Comparison of ENCODE assay signal across 1 cellular context in the genomic region with DNA sequence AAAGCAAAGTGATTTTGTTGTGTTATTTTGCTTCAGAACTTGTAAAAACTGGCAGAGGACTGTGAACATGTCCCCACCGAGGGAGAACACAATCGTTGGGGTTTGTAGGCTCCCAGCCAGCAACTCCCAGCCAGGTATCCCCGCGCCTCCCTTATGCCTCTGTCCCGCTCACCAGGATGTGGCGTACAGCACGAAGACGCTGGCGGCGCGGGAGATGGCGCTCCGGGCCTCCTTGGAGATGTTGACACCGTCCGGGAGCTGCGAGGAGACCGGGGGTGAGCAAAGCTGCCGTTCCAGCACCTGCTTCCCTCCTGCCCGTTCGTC.
TF ChIP-seq lines count a peak whose summit lies in the region.

No MANE protein-coding gene starts in this region.

TF ChIP-seq in H1, 55 proteins besides CTCF, POLR2A, EP300 and RAD21:
- TF ChIP-seq, protein P1, sequence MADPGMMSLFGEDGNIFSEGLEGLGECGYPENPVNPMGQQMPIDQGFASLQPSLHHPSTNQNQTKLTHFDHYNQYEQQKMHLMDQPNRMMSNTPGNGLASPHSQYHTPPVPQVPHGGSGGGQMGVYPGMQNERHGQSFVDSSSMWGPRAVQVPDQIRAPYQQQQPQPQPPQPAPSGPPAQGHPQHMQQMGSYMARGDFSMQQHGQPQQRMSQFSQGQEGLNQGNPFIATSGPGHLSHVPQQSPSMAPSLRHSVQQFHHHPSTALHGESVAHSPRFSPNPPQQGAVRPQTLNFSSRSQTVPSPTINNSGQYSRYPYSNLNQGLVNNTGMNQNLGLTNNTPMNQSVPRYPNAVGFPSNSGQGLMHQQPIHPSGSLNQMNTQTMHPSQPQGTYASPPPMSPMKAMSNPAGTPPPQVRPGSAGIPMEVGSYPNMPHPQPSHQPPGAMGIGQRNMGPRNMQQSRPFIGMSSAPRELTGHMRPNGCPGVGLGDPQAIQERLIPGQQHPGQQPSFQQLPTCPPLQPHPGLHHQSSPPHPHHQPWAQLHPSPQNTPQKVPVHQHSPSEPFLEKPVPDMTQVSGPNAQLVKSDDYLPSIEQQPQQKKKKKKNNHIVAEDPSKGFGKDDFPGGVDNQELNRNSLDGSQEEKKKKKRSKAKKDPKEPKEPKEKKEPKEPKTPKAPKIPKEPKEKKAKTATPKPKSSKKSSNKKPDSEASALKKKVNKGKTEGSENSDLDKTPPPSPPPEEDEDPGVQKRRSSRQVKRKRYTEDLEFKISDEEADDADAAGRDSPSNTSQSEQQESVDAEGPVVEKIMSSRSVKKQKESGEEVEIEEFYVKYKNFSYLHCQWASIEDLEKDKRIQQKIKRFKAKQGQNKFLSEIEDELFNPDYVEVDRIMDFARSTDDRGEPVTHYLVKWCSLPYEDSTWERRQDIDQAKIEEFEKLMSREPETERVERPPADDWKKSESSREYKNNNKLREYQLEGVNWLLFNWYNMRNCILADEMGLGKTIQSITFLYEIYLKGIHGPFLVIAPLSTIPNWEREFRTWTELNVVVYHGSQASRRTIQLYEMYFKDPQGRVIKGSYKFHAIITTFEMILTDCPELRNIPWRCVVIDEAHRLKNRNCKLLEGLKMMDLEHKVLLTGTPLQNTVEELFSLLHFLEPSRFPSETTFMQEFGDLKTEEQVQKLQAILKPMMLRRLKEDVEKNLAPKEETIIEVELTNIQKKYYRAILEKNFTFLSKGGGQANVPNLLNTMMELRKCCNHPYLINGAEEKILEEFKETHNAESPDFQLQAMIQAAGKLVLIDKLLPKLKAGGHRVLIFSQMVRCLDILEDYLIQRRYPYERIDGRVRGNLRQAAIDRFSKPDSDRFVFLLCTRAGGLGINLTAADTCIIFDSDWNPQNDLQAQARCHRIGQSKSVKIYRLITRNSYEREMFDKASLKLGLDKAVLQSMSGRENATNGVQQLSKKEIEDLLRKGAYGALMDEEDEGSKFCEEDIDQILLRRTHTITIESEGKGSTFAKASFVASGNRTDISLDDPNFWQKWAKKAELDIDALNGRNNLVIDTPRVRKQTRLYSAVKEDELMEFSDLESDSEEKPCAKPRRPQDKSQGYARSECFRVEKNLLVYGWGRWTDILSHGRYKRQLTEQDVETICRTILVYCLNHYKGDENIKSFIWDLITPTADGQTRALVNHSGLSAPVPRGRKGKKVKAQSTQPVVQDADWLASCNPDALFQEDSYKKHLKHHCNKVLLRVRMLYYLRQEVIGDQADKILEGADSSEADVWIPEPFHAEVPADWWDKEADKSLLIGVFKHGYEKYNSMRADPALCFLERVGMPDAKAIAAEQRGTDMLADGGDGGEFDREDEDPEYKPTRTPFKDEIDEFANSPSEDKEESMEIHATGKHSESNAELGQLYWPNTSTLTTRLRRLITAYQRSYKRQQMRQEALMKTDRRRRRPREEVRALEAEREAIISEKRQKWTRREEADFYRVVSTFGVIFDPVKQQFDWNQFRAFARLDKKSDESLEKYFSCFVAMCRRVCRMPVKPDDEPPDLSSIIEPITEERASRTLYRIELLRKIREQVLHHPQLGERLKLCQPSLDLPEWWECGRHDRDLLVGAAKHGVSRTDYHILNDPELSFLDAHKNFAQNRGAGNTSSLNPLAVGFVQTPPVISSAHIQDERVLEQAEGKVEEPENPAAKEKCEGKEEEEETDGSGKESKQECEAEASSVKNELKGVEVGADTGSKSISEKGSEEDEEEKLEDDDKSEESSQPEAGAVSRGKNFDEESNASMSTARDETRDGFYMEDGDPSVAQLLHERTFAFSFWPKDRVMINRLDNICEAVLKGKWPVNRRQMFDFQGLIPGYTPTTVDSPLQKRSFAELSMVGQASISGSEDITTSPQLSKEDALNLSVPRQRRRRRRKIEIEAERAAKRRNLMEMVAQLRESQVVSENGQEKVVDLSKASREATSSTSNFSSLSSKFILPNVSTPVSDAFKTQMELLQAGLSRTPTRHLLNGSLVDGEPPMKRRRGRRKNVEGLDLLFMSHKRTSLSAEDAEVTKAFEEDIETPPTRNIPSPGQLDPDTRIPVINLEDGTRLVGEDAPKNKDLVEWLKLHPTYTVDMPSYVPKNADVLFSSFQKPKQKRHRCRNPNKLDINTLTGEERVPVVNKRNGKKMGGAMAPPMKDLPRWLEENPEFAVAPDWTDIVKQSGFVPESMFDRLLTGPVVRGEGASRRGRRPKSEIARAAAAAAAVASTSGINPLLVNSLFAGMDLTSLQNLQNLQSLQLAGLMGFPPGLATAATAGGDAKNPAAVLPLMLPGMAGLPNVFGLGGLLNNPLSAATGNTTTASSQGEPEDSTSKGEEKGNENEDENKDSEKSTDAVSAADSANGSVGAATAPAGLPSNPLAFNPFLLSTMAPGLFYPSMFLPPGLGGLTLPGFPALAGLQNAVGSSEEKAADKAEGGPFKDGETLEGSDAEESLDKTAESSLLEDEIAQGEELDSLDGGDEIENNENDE (IDR thresholded peaks at IDR 0.05; ENCODE audit: insufficient replicate concordance, low read length): no peak
- TF ChIP-seq SAP30 (IDR thresholded peaks at IDR 0.05; ENCODE audit: insufficient read depth, insufficient replicate concordance, low read length): peak; percentile 50
